In the genomic region with DNA sequence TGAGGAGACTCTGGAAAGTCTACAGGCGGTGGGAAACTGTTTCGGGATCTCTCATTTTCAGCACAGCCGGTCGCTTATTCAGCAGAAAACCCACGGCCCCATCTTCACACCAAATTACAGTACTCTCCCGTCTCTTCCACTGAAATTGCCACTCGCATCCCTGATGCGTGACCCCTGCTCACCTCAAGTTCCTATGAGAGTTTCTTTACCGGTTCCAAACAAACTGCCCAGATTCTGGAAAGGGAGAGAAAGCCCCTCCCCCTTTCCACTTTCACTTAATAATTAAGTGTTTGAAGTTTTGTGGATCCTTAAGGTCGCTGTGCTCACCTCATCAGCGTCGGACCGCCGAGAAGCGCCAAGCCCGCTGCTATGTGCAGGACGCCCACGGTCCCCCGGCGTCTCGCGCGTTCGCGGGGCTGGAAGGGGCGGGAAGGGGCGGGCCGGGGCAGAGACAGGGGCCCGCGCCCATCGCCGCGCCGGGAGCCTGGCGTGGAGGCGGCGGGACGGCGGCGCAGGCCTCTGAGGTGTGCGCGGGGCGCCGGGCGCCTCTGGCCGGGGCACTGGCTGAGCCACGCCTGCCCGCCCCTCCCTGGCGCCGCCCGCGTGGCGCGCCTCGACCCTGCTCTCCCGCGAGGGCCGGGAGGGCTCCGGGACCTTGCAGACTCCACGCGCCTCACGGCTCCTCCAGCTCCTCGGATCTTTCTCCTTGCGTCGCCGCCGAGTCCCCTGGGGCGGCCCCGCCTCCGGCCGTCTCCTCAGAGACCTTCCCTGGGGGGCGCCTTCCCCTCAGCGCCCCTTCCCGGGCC, we compare ENCODE assay signal across 7 cellular contexts. TPM values are rescaled to one million over a fixed set of nuclear protein-coding genes. Genes with fewer than 3 reads are reported as not detected.
A peak's percentile ranks its signal among the peaks of the same experiment; 100 is the strongest.
DNase-seq lines count a peak whose midpoint lies in the region; ATAC-seq and TF ChIP-seq lines count a peak whose summit lies in the region.

A gene (minus strand): TSS at position 521 of the 806 bp plus-strand sequence. CDS start 41,124 bp downstream, outside the sequence.

- WGBS in heart left ventricle, 4 donors: 6 to 28% (median 12%) methylated on average over 18 to 74 of the region's 74 CpGs

- peaks cover 0 to 37% (median 0%) of the 10 kb centered on the region in 9 donors for H3K27me3 ChIP-seq in heart left ventricle

- peak; percentile 47 for ATAC-seq in GM18868 (IDR thresholded peaks at IDR 0.05; ENCODE audit: unreplicated experiment)
- ATAC-seq in T-helper 17 cell: peak; percentile 23
- peak in 2 of 4 donors; percentile 61 to 75 for ATAC-seq in heart left ventricle
- peak; percentile 48 for ATAC-seq in sciatic nerve
- no peak for ATAC-seq in HG03135 (IDR thresholded peaks at IDR 0.05; ENCODE audit: unreplicated experiment)

- peak within 1 kb of the TSS; percentile 17 to 61 (median 50) for H3K4me3 ChIP-seq in heart left ventricle

- peaks cover 3% of the 10 kb centered on the region for H3K4me1 Mint-ChIP-seq in T-helper 17 cell

- H3K36me3 Mint-ChIP-seq in T-helper 17 cell (ENCODE audit: low read depth): peaks cover 3% of the 10 kb centered on the region

- DNase-seq in T-helper 17 cell: no peak
- DNase-seq in heart left ventricle: peak in 1 of 5 donors; percentile 30
- DNase-seq in sciatic nerve (ENCODE audit: low spot score): no peak
- DNase-seq in NK-92 (lab: John Stamatoyannopoulos, UW; ENCODE audit: unreplicated experiment): no peak
- DNase-seq in pons (ENCODE audit: low spot score): no peak

- no peak within 1 kb of the TSS for H3K27ac Mint-ChIP-seq in T-helper 17 cell

- TF ChIP-seq POLR2A in heart left ventricle (IDR thresholded peaks at IDR 0.05): no peak

- H3K9me3 ChIP-seq in T-helper 17 cell (ENCODE audit: control insufficient read depth, low read length, poor library complexity, severe bottlenecking): no peaks in the 10 kb centered on the region
- H3K9me3 ChIP-seq in heart left ventricle: no peaks in the 10 kb centered on the region

- no peak for TF ChIP-seq CTCF in heart left ventricle (IDR thresholded peaks at IDR 0.05)

- H3K36me3 ChIP-seq in heart left ventricle: no peaks in the 10 kb centered on the region

- H3K4me1 ChIP-seq in heart left ventricle: peaks cover 0 to 10% (median 0%) of the 10 kb centered on the region in 12 donors

- intact Hi-C loops in heart left ventricle (cut with DNase I) (no loop called here), sciatic nerve (cut with DNase I) (no loop called here)

- no peak within 1 kb of the TSS for H3K27ac ChIP-seq in heart left ventricle

- H3K27me3 Mint-ChIP-seq in T-helper 17 cell: peaks cover 76% of the 10 kb centered on the region

- H3K4me3 Mint-ChIP-seq in T-helper 17 cell: peak within 1 kb of the TSS; percentile 53

RNA-seq across cellular contexts. Expression of the gene that starts here (rescaled TPM):
- total RNA-seq in T-helper 17 cell (under 1 TPM; 0.10 to 0.50 TPM), heart left ventricle (under 1 TPM in 4 of 9 donors, not detected in 5; 0.07 to 0.24 (median 0.20) TPM), sciatic nerve (0.98 TPM)
- polyA plus RNA-seq in heart left ventricle: under 1 TPM; 0.06 to 0.08 TPM

Comparison
In these comparisons a context has a peak if more than half of its experiments do, and no peak if none do; other contexts are left out.
1. Peak in ATAC-seq in T-helper 17 cell; RNA of the gene not detected or under 1 TPM.
2. Peak in ATAC-seq in sciatic nerve; RNA of the gene not detected or under 1 TPM.